ENCODE assay signal across 23 cellular contexts in genomic region chr6:165002358-165002757, GRCh38.
"Had no signal": no experiment of that assay in that cellular context is flagged by ENCODE, and none has a peak within 500 bp of the region (broad histone marks: within the 10 kb centered on the region; RNA-seq: fewer than 3 reads in every experiment).

No MANE protein-coding gene starts in this region.

- H3K79me2 ChIP-seq: parathyroid adenoma had no signal

- H2AFZ ChIP-seq: neural progenitor cell, parathyroid adenoma had no signal

- H3K27me3 ChIP-seq: neural progenitor cell, ovary, right lobe of liver, sigmoid colon, stomach, thyroid gland, tibial nerve, upper lobe of right lung, uterus had no signal

- DNase-seq: natural killer cell; occipital lobe; ovary; psoas muscle; right lobe of liver; sigmoid colon; small intestine; stimulated activated CD4-positive, alpha-beta T cell treated with anti-CD3 and anti-CD28 coated beads, Interleukin-15, amount 100 ng/mL, for 24 hours; stimulated activated CD4-positive, alpha-beta T cell treated with anti-CD3 and anti-CD28 coated beads, Interleukin-2, amount 100 ng/mL, for 24 hours; stimulated activated CD4-positive, alpha-beta T cell treated with anti-CD3 and anti-CD28 coated beads, Interleukin-2, amount 100 ng/mL, for 48 hours; stimulated activated CD4-positive, alpha-beta T cell treated with anti-CD3 and anti-CD28 coated beads, Interleukin-4, amount 100 ng/mL, for 24 hours; stimulated activated naive B cell treated with anti-CD40 and anti-IgM and Interleukin-4, amounts not matched to agents 10 μg/mL and 1 μg/mL and 100 μg/mL, for 72 hours; stimulated activated naive CD4-positive, alpha-beta T cell treated with Interleukin-2 at 50 U/mL for 16 hours; stomach; thyroid gland; upper lobe of right lung; uterus had no signal

- H3K9ac ChIP-seq: neural progenitor cell, parathyroid adenoma had no signal

- H3K9me3 ChIP-seq: ovary, right lobe of liver, thoracic aorta, thyroid gland, upper lobe of right lung, uterus had no signal

- FAIRE-seq: small intestine had no signal

- ATAC-seq: natural killer cell; psoas muscle; right cardiac atrium; right lobe of liver; stimulated activated effector memory CD8-positive, alpha-beta T cell treated with anti-CD3 and anti-CD28 coated beads, Interleukin-12 subunit alpha, Interleukin-12 subunit beta, amount 100 ng/mL, for 72 hours; stimulated activated naive B cell treated with anti-CD40 and anti-IgM and Interleukin-4, amounts not matched to agents 10 μg/mL and 1 μg/mL and 100 μg/mL, for 72 hours; upper lobe of right lung had no signal

- H3K4me3 ChIP-seq: neural progenitor cell, ovary, psoas muscle, right lobe of liver, sigmoid colon, stomach, thoracic aorta, thyroid gland, tibial nerve, upper lobe of right lung, uterus had no signal

- H3K4me2 ChIP-seq: neural progenitor cell had no signal

- H3K36me3 ChIP-seq: neural progenitor cell, ovary, right lobe of liver, sigmoid colon, stomach, thoracic aorta, thyroid gland, tibial nerve, upper lobe of right lung, uterus had no signal

- H3K4me1 ChIP-seq: parathyroid adenoma, psoas muscle, right lobe of liver, sigmoid colon, stomach, thyroid gland, tibial nerve, upper lobe of right lung, uterus had no signal

- H3K27ac ChIP-seq: neural progenitor cell, ovary, parathyroid adenoma, psoas muscle, right lobe of liver, sigmoid colon, stomach, thoracic aorta, thyroid gland, tibial nerve, upper lobe of right lung, uterus had no signal
